ENCODE assay signal across 2 cellular contexts in genomic region chr16:81864646-81865382, GRCh38.
TF ChIP-seq lines count a peak whose summit lies in the region.

No MANE protein-coding gene starts in this region.

TF ChIP-seq in GM12891, 5 proteins besides CTCF, POLR2A, EP300 and RAD21:
- TF ChIP-seq TAF1 (IDR thresholded peaks at IDR 0.05; ENCODE audit: low read depth, low read length) (no peak), POU2F2 (IDR thresholded peaks at IDR 0.05; ENCODE audit: low read depth, low read length) (no peak), POLR2AphosphoS5 (IDR thresholded peaks at IDR 0.05; ENCODE audit: low read depth, low read length) (no peak; the same call in 1 of the 2 replicates), SPI1 (IDR thresholded peaks at IDR 0.05; ENCODE audit: low read depth, low read length) (no peak), PAX5 (IDR thresholded peaks at IDR 0.05; ENCODE audit: insufficient read depth, low read length, severe bottlenecking) (no peak)
TF ChIP-seq in GM12891: peak in this region for 0.

TF ChIP-seq in H1, 55 proteins besides CTCF, POLR2A, EP300 and RAD21 (continued from another document):
- TF ChIP-seq JUND (IDR thresholded peaks at IDR 0.05; ENCODE audit: low read length) (no peak), TBP (IDR thresholded peaks at IDR 0.05; ENCODE audit: low read depth, low read length) (no peak), CBX8 (IDR thresholded peaks at IDR 0.05; ENCODE audit: borderline replicate concordance, low read depth, low read length) (no peak), ASH2L (IDR thresholded peaks at IDR 0.05; ENCODE audit: low read length) (no peak), PHF8 (conservative IDR thresholded peaks at IDR 0.05; ENCODE audit: low read depth, low read length) (no peak), CHD2 (IDR thresholded peaks at IDR 0.05; ENCODE audit: low read length) (no peak), SIN3A (conservative IDR thresholded peaks at IDR 0.05 in 1 of 2, IDR thresholded peaks at IDR 0.05 in 1 of 2; ENCODE audit: low read depth in 1 of 2, low read length in 2 of 2) (no peak), BRCA1 (IDR thresholded peaks at IDR 0.05; ENCODE audit: low read depth, low read length) (no peak), CREB1 (IDR thresholded peaks at IDR 0.05) (no peak), TCF12 (IDR thresholded peaks at IDR 0.05; ENCODE audit: low read depth, low read length) (no peak), CTBP2 (IDR thresholded peaks at IDR 0.05; ENCODE audit: borderline replicate concordance, insufficient read depth, insufficient read length, low read length) (no peak), SIX5 (IDR thresholded peaks at IDR 0.05; ENCODE audit: low read depth, low read length) (no peak), RXRA (IDR thresholded peaks at IDR 0.05; ENCODE audit: insufficient read depth, low read depth, low read length) (no peak), ZNF274 (IDR thresholded peaks at IDR 0.05; ENCODE audit: borderline replicate concordance, extremely low read depth, low read length) (no peak), GTF2F1 (IDR thresholded peaks at IDR 0.05; ENCODE audit: borderline replicate concordance, low read depth, low read length) (no peak)
TF ChIP-seq in H1: peak in this region for 0.
